In the genomic region with DNA sequence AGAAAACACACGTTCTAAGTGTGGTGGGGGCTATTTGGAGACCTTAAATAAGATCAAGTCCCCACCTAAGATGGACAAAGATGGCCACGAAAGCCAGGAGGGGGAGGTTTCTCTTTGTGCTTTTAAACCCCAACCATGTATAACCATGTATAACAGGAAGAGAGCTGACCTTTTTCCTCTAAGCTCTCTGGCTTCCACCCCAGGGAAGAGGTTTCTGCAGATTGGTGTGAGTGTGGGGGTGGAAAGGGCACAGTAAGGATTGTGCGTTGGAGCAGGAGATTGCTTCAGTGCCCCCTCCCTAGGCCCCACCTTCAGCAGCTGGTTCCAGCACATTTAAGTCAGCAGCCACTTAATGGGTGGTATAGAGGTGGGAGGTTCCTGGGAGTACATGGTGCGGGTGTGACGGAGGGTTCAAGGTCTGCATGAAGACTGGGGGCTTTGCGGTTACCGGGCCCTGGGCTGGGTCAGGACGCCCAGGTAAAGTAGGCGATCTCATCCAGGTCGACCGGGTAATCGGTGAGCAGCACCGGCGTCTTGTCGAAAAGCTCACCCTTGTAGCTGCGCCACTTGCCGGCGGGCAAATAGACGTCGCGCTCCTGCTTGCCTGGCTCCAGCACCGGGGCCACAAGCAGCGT, we compare ENCODE assay signal across 23 cellular contexts. TPM values are rescaled to one million over a fixed set of nuclear protein-coding genes. Genes with fewer than 3 reads are reported as not detected.
A peak's percentile ranks its signal among the peaks of the same experiment; 100 is the strongest.
DNase-seq lines count a peak whose midpoint lies in the region; ATAC-seq and TF ChIP-seq lines count a peak whose summit lies in the region.
"Had no signal": no experiment of that assay in that cellular context is flagged by ENCODE, and none has a peak within 500 bp of the region (broad histone marks: within the 10 kb centered on the region; RNA-seq: fewer than 3 reads in every experiment).

No MANE protein-coding gene starts in this region.

- H3K79me1 ChIP-seq in trophoblast cell (ENCODE audit: low read length), result peaks cover 13% of the 10 kb centered on the region

- ATAC-seq in T-cell (replicated peaks in 1 of 4) (peak in 1 of 4 experiments; percentile 14), HG03196 (IDR thresholded peaks at IDR 0.05; ENCODE audit: unreplicated experiment) (no peak), GM18498 (IDR thresholded peaks at IDR 0.05; ENCODE audit: unreplicated experiment) (no peak), HG03045 (IDR thresholded peaks at IDR 0.05; ENCODE audit: unreplicated experiment) (no peak)
- ATAC-seq: pancreas had no signal

- H3K27me3 ChIP-seq in trophoblast cell (ENCODE audit: insufficient read depth, low read length), result no peaks in the 10 kb centered on the region
- H3K27me3 ChIP-seq: colonic mucosa, pancreas, upper lobe of left lung had no signal

- no peak overlapping the region for H3K27ac Mint-ChIP-seq in T-cell
- H3K27ac Mint-ChIP-seq: naive B cell; stimulated activated naive CD8-positive, alpha-beta T cell treated with anti-CD3 and anti-CD28 coated beads, Interleukin-15, amount 100 ng/mL, for 72 hours had no signal

- no peak for DNase-seq in AG10803 (ENCODE audit: low read depth)
- no peak for DNase-seq in T-cell
- DNase-seq in foreskin fibroblast, result no peak
- no peak for DNase-seq in trophoblast cell
- no peak for DNase-seq in SHP77 treated with DMSO at 0.1 percent for 48 hours (lab: John Stamatoyannopoulos, UW)
- DNase-seq: activated CD4-positive, alpha-beta T cell treated with anti-CD3 and anti-CD28 coated beads for 1 hour; brain microvascular endothelial cell; colonic mucosa; COR-L47; DND-41; KBM-7; MV-4-11; naive B cell; NCI-H1694; NCI-H2171 treated with DMSO at 0.1 percent for 48 hours; NCI-H69; pancreas; stimulated activated naive CD8-positive, alpha-beta T cell treated with anti-CD3 and anti-CD28 coated beads, Interleukin-15, amount 100 ng/mL, for 72 hours had no signal

- no peak overlapping the region for H3K27ac ChIP-seq in trophoblast cell (ENCODE audit: low read depth, low read length)
- H3K27ac ChIP-seq: brain microvascular endothelial cell, colonic mucosa, pancreas, skin epidermis, upper lobe of left lung had no signal

- H3K9me3 Mint-ChIP-seq in T-cell, result peaks cover 0 to 3% (median 0%) of the 10 kb centered on the region in 3 donors

- H3K27me3 Mint-ChIP-seq in T-cell, result no peaks in the 10 kb centered on the region
- H3K27me3 Mint-ChIP-seq: naive B cell; stimulated activated naive CD8-positive, alpha-beta T cell treated with anti-CD3 and anti-CD28 coated beads, Interleukin-15, amount 100 ng/mL, for 72 hours had no signal

- no CpG with 5 or more reads among the region's 23 CpGs for WGBS in trophoblast cell (ENCODE audit: extremely low coverage, insufficient coverage, insufficient read length)

- no peak overlapping the region for H3K9ac ChIP-seq in trophoblast cell (ENCODE audit: low read length)

- peaks cover 31 to 34% of the 10 kb centered on the region in 2 experiments for H3K4me1 ChIP-seq in trophoblast cell (ENCODE audit: control insufficient read depth in 1 of 2, insufficient read depth in 2 of 2, low read length in 2 of 2)
- H3K4me1 ChIP-seq: colonic mucosa had no signal

- no peak overlapping the region for H3K14ac ChIP-seq in trophoblast cell (ENCODE audit: low read length)

- H3K4me2 ChIP-seq in trophoblast cell (ENCODE audit: low read length), result no peak overlapping the region

- H3K4me1 Mint-ChIP-seq in T-cell, result peaks cover 2% of the 10 kb centered on the region in 3 donors

- H3K18ac ChIP-seq in trophoblast cell (ENCODE audit: low read length), result peak overlapping the region; percentile 9

- peaks cover 32% of the 10 kb centered on the region for H3K9me3 ChIP-seq in trophoblast cell (ENCODE audit: insufficient read depth, low read depth, low read length)
- H3K9me3 ChIP-seq: colonic mucosa, pancreas, upper lobe of left lung had no signal

- peak overlapping the region; percentile 55 for H3K4me3 ChIP-seq in AG10803 (ENCODE audit: low read length)
- H3K4me3 ChIP-seq in foreskin fibroblast (ENCODE audit: low read depth in 1 of 2, low read length in 2 of 2), result peak overlapping the region; percentile 40 to 55
- peak overlapping the region; percentile 1 for H3K4me3 ChIP-seq in trophoblast cell (ENCODE audit: low read depth, low read length)
- H3K4me3 ChIP-seq: colonic mucosa, pancreas, upper lobe of left lung had no signal

- H3K36me3 Mint-ChIP-seq in T-cell, result peaks cover 21% of the 10 kb centered on the region

- no peak overlapping the region for H2BK5ac ChIP-seq in trophoblast cell (ENCODE audit: low read depth, low read length, poor library complexity)

- H4K8ac ChIP-seq in trophoblast cell (ENCODE audit: low read depth, low read length), result no peak overlapping the region

- peaks cover 34 to 40% of the 10 kb centered on the region in 2 experiments for H3K36me3 ChIP-seq in trophoblast cell (ENCODE audit: control insufficient read depth in 1 of 2, insufficient read depth in 2 of 2, low read length in 2 of 2)
- H3K36me3 ChIP-seq: brain microvascular endothelial cell, colonic mucosa had no signal

- H2BK120ac ChIP-seq in trophoblast cell (ENCODE audit: insufficient read depth, low read length, poor library complexity), result no peak overlapping the region

- H3K23ac ChIP-seq in trophoblast cell (ENCODE audit: low read length), result no peak overlapping the region

- no peak overlapping the region for H4K12ac ChIP-seq in trophoblast cell (ENCODE audit: low read depth, low read length)

- H2AFZ ChIP-seq in trophoblast cell (ENCODE audit: insufficient read depth, low read length, poor library complexity), result no peak overlapping the region

- POLR2A ChIA-PET in T-cell (lab: Charles Lee), result no interaction called here

- no peak overlapping the region for H2AK5ac ChIP-seq in trophoblast cell (ENCODE audit: low read length)

- CTCF ChIA-PET in T-cell (lab: Charles Lee), result interaction anchor here in 1 of 2 donors (0.6 to 0.7 kb wide), 2 partner anchors 9 to 233 kb away, joined by 3 read pairs; no protein-coding TSS in a partner anchor

- no peak overlapping the region for H4K91ac ChIP-seq in trophoblast cell (ENCODE audit: low read depth, low read length)

- no peak overlapping the region for H3K4ac ChIP-seq in trophoblast cell (ENCODE audit: low read depth, low read length)

- TF ChIP-seq CTCF in AG10803 (conservative IDR thresholded peaks at IDR 0.05; ENCODE audit: low read length) (no peak), foreskin fibroblast (IDR thresholded peaks at IDR 0.05; ENCODE audit: low read depth, low read length) (no peak)

- no peak overlapping the region for H2BK12ac ChIP-seq in trophoblast cell (ENCODE audit: low read length)

- H3K79me2 ChIP-seq in trophoblast cell (ENCODE audit: control insufficient read depth, insufficient read depth, low read length, poor library complexity), result no peaks in the 10 kb centered on the region

- peak overlapping the region; percentile 45 to 62 (median 56) for H3K4me3 Mint-ChIP-seq in T-cell

RNA-seq across cellular contexts. Expression of gene MYORG, which starts 6.2 kb away (rescaled TPM):
- 1 to 10 TPM in 3 of 5 donors, under 1 TPM in 2; 0.72 to 2.3 (median 1.6) TPM for total RNA-seq in T-cell
- 23.9 and 24.2 TPM in 2 replicates for polyA plus RNA-seq in trophoblast cell (2013)

RNA-seq across cellular contexts. Expression of gene NUDT2, which starts 41.1 kb away (rescaled TPM):
- 10 to 100 TPM in 4 of 5 donors, 1 to 10 TPM in 1; 9.9 to 22.7 (median 17.4) TPM for total RNA-seq in T-cell
- 10.6 and 10.8 TPM in 2 replicates for polyA plus RNA-seq in trophoblast cell (2013)

RNA-seq across cellular contexts. Expression of gene KIF24, which starts 41.4 kb away (rescaled TPM):
- under 1 TPM; 0.15 to 0.41 (median 0.23) TPM for total RNA-seq in T-cell
- 1.7 and 1.9 TPM in 2 replicates for polyA plus RNA-seq in trophoblast cell (2013)

Comparison
In these comparisons a context has a peak if more than half of its experiments do, and no peak if none do; other contexts are left out.
1. H3K4me3 ChIP-seq: peak in every context shown above with its lines; median percentile 55 in AG10803; 48 in foreskin fibroblast; 1 in trophoblast cell.